ENCODE assay signal across 1 cellular context in genomic region chr6:148907573-148907972, GRCh38.
TF ChIP-seq lines count a peak whose summit lies in the region.

No MANE protein-coding gene starts in this region.

TF ChIP-seq in GM12878, 131 proteins besides CTCF, POLR2A, EP300 and RAD21 (continued from another document):
- TF ChIP-seq PKNOX1 (IDR thresholded peaks at IDR 0.05): peak; percentile 41; the same call in 1 of the 2 replicates
- TF ChIP-seq MEF2A (IDR thresholded peaks at IDR 0.05; ENCODE audit: insufficient read depth, low read depth, low read length): peak; percentile 69; the same call in 1 of the 2 replicates
- TF ChIP-seq SIX5 (IDR thresholded peaks at IDR 0.05; ENCODE audit: low read depth, low read length, severe bottlenecking): no peak
- peak; percentile 50; the same call in 1 of the 2 replicates for TF ChIP-seq RUNX3 (IDR thresholded peaks at IDR 0.05; ENCODE audit: low read length)
- TF ChIP-seq, protein P1, sequence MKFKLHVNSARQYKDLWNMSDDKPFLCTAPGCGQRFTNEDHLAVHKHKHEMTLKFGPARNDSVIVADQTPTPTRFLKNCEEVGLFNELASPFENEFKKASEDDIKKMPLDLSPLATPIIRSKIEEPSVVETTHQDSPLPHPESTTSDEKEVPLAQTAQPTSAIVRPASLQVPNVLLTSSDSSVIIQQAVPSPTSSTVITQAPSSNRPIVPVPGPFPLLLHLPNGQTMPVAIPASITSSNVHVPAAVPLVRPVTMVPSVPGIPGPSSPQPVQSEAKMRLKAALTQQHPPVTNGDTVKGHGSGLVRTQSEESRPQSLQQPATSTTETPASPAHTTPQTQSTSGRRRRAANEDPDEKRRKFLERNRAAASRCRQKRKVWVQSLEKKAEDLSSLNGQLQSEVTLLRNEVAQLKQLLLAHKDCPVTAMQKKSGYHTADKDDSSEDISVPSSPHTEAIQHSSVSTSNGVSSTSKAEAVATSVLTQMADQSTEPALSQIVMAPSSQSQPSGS (IDR thresholded peaks at IDR 0.05; ENCODE audit: low read length): peak; percentile 71
- TF ChIP-seq, protein P2, sequence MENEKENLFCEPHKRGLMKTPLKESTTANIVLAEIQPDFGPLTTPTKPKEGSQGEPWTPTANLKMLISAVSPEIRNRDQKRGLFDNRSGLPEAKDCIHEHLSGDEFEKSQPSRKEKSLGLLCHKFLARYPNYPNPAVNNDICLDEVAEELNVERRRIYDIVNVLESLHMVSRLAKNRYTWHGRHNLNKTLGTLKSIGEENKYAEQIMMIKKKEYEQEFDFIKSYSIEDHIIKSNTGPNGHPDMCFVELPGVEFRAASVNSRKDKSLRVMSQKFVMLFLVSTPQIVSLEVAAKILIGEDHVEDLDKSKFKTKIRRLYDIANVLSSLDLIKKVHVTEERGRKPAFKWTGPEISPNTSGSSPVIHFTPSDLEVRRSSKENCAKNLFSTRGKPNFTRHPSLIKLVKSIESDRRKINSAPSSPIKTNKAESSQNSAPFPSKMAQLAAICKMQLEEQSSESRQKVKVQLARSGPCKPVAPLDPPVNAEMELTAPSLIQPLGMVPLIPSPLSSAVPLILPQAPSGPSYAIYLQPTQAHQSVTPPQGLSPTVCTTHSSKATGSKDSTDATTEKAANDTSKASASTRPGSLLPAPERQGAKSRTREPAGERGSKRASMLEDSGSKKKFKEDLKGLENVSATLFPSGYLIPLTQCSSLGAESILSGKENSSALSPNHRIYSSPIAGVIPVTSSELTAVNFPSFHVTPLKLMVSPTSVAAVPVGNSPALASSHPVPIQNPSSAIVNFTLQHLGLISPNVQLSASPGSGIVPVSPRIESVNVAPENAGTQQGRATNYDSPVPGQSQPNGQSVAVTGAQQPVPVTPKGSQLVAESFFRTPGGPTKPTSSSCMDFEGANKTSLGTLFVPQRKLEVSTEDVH (IDR thresholded peaks at IDR 0.05; ENCODE audit: low read depth, partially characterized antibody): no peak
- no peak for TF ChIP-seq HDAC6 (IDR thresholded peaks at IDR 0.05; ENCODE audit: unreplicated experiment)
- no peak for TF ChIP-seq ELK1 (IDR thresholded peaks at IDR 0.05; ENCODE audit: low read depth, low read length)
- TF ChIP-seq ZZZ3 (IDR thresholded peaks at IDR 0.05; ENCODE audit: control insufficient read depth, insufficient read length, low read depth): no peak
- peak; percentile 71 for TF ChIP-seq JUNB (IDR thresholded peaks at IDR 0.05)
- TF ChIP-seq FOS (IDR thresholded peaks at IDR 0.05; ENCODE audit: borderline replicate concordance, extremely low read depth, insufficient read length): no peak
- TF ChIP-seq BCL11A (IDR thresholded peaks at IDR 0.05; ENCODE audit: low read depth, low read length): peak; percentile 74; the same call in 1 of the 2 replicates
- TF ChIP-seq IKZF2 (IDR thresholded peaks at IDR 0.05): 0 out of 4 replicates have a peak, but pooled peaks of 1 of the 2 experiments have one; percentile 24
- TF ChIP-seq MTA2 (IDR thresholded peaks at IDR 0.05; ENCODE audit: low read depth): peak; percentile 81
- TF ChIP-seq SPI1 (IDR thresholded peaks at IDR 0.05; ENCODE audit: borderline replicate concordance, insufficient read depth, low read depth, low read length): peak; percentile 58
- peak; percentile 63; the same call in 1 of the 2 replicates for TF ChIP-seq NFIC (IDR thresholded peaks at IDR 0.05; ENCODE audit: low read depth, low read length)
- no peak for TF ChIP-seq MYC (IDR thresholded peaks at IDR 0.05; ENCODE audit: insufficient read depth, insufficient read length, insufficient replicate concordance, low read length, severe bottlenecking)
- TF ChIP-seq ZNF274 (IDR thresholded peaks at IDR 0.05; ENCODE audit: insufficient read depth, insufficient read length): no peak
- TF ChIP-seq TCF12 (IDR thresholded peaks at IDR 0.05; ENCODE audit: low read depth, low read length): no peak
- no peak for TF ChIP-seq IRF5 (IDR thresholded peaks at IDR 0.05; ENCODE audit: borderline replicate concordance)
- TF ChIP-seq MEF2B (IDR thresholded peaks at IDR 0.05; ENCODE audit: partially characterized antibody, poor library complexity, severe bottlenecking): peak; percentile 36
- TF ChIP-seq RELB (IDR thresholded peaks at IDR 0.05; ENCODE audit: low read depth): peak; percentile 61; the same call in 1 of the 2 replicates
- TF ChIP-seq DPF2 (IDR thresholded peaks at IDR 0.05): 0 out of 2 replicates have a peak, but pooled peaks have one; percentile 44
- TF ChIP-seq ZNF384 (IDR thresholded peaks at IDR 0.05; ENCODE audit: borderline replicate concordance, low read depth, low read length): peak; percentile 55; the same call in 1 of the 2 replicates
- no peak for TF ChIP-seq RELA (IDR thresholded peaks at IDR 0.05; ENCODE audit: borderline replicate concordance, partially characterized antibody)
- TF ChIP-seq PML (IDR thresholded peaks at IDR 0.05; ENCODE audit: low read length): no peak
- TF ChIP-seq NR2F1 (conservative IDR thresholded peaks at IDR 0.05): no peak
